In the genomic region with DNA sequence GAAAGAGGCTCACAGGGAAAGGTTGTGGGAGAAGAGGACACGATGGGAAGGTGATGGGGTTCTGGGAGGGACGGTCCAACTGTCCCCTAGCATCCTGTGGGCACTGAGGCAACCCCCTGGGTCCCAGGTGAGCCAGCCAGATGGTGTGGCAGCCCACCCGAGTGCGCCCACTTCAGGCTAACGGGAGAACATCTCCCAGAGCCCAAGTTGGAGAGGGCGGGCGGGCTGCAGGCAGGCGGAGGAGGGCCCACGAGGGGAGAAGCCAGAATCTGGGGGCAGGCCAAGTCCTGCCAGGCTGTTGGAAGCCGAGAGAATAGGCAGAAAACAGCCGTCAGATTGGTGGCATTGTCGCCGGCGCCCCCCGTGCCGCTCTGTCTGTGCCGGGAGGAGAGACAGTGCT, we compare ENCODE assay signal across 1 cellular context.
TF ChIP-seq lines count a peak whose summit lies in the region.

No MANE protein-coding gene starts in this region.

TF ChIP-seq in GM23338, 12 proteins besides CTCF, POLR2A, EP300 and RAD21:
- TF ChIP-seq, protein P1, sequence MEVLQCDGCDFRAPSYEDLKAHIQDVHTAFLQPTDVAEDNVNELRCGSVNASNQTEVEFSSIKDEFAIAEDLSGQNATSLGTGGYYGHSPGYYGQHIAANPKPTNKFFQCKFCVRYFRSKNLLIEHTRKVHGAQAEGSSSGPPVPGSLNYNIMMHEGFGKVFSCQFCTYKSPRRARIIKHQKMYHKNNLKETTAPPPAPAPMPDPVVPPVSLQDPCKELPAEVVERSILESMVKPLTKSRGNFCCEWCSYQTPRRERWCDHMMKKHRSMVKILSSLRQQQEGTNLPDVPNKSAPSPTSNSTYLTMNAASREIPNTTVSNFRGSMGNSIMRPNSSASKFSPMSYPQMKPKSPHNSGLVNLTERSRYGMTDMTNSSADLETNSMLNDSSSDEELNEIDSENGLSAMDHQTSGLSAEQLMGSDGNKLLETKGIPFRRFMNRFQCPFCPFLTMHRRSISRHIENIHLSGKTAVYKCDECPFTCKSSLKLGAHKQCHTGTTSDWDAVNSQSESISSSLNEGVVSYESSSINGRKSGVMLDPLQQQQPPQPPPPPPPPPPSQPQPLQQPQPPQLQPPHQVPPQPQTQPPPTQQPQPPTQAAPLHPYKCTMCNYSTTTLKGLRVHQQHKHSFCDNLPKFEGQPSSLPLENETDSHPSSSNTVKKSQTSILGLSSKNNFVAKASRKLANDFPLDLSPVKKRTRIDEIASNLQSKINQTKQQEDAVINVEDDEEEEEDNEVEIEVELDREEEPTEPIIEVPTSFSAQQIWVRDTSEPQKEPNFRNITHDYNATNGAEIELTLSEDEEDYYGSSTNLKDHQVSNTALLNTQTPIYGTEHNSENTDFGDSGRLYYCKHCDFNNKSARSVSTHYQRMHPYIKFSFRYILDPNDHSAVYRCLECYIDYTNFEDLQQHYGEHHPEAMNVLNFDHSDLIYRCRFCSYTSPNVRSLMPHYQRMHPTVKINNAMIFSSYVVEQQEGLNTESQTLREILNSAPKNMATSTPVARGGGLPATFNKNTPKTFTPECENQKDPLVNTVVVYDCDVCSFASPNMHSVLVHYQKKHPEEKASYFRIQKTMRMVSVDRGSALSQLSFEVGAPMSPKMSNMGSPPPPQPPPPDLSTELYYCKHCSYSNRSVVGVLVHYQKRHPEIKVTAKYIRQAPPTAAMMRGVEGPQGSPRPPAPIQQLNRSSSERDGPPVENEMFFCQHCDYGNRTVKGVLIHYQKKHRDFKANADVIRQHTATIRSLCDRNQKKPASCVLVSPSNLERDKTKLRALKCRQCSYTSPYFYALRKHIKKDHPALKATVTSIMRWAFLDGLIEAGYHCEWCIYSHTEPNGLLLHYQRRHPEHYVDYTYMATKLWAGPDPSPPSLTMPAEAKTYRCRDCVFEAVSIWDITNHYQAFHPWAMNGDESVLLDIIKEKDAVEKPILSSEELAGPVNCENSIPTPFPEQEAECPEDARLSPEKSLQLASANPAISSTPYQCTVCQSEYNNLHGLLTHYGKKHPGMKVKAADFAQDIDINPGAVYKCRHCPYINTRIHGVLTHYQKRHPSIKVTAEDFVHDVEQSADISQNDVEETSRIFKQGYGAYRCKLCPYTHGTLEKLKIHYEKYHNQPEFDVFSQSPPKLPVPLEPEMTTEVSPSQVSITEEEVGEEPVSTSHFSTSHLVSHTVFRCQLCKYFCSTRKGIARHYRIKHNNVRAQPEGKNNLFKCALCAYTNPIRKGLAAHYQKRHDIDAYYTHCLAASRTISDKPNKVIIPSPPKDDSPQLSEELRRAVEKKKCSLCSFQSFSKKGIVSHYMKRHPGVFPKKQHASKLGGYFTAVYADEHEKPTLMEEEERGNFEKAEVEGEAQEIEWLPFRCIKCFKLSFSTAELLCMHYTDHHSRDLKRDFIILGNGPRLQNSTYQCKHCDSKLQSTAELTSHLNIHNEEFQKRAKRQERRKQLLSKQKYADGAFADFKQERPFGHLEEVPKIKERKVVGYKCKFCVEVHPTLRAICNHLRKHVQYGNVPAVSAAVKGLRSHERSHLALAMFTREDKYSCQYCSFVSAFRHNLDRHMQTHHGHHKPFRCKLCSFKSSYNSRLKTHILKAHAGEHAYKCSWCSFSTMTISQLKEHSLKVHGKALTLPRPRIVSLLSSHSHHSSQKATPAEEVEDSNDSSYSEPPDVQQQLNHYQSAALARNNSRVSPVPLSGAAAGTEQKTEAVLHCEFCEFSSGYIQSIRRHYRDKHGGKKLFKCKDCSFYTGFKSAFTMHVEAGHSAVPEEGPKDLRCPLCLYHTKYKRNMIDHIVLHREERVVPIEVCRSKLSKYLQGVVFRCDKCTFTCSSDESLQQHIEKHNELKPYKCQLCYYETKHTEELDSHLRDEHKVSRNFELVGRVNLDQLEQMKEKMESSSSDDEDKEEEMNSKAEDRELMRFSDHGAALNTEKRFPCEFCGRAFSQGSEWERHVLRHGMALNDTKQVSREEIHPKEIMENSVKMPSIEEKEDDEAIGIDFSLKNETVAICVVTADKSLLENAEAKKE (CRISPR knock-in tag; IDR thresholded peaks at IDR 0.05) = no peak
- TF ChIP-seq ZNF331 (CRISPR knock-in tag; IDR thresholded peaks at IDR 0.05; ENCODE audit: low read depth) = no peak
- TF ChIP-seq STAT1 (IDR thresholded peaks at IDR 0.05; ENCODE audit: unreplicated experiment) = no peak
- TF ChIP-seq, protein P2, sequence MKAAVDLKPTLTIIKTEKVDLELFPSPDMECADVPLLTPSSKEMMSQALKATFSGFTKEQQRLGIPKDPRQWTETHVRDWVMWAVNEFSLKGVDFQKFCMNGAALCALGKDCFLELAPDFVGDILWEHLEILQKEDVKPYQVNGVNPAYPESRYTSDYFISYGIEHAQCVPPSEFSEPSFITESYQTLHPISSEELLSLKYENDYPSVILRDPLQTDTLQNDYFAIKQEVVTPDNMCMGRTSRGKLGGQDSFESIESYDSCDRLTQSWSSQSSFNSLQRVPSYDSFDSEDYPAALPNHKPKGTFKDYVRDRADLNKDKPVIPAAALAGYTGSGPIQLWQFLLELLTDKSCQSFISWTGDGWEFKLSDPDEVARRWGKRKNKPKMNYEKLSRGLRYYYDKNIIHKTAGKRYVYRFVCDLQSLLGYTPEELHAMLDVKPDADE (IDR thresholded peaks at IDR 0.05) = no peak
- TF ChIP-seq, protein P3, sequence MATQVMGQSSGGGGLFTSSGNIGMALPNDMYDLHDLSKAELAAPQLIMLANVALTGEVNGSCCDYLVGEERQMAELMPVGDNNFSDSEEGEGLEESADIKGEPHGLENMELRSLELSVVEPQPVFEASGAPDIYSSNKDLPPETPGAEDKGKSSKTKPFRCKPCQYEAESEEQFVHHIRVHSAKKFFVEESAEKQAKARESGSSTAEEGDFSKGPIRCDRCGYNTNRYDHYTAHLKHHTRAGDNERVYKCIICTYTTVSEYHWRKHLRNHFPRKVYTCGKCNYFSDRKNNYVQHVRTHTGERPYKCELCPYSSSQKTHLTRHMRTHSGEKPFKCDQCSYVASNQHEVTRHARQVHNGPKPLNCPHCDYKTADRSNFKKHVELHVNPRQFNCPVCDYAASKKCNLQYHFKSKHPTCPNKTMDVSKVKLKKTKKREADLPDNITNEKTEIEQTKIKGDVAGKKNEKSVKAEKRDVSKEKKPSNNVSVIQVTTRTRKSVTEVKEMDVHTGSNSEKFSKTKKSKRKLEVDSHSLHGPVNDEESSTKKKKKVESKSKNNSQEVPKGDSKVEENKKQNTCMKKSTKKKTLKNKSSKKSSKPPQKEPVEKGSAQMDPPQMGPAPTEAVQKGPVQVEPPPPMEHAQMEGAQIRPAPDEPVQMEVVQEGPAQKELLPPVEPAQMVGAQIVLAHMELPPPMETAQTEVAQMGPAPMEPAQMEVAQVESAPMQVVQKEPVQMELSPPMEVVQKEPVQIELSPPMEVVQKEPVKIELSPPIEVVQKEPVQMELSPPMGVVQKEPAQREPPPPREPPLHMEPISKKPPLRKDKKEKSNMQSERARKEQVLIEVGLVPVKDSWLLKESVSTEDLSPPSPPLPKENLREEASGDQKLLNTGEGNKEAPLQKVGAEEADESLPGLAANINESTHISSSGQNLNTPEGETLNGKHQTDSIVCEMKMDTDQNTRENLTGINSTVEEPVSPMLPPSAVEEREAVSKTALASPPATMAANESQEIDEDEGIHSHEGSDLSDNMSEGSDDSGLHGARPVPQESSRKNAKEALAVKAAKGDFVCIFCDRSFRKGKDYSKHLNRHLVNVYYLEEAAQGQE (IDR thresholded peaks at IDR 0.05; ENCODE audit: unreplicated experiment) = no peak
- TF ChIP-seq ZNF114 (CRISPR knock-in tag; IDR thresholded peaks at IDR 0.05) = no peak
- no peak for TF ChIP-seq JUNB (IDR thresholded peaks at IDR 0.05; ENCODE audit: unreplicated experiment)
- TF ChIP-seq POLR2AphosphoS5 (IDR thresholded peaks at IDR 0.05; ENCODE audit: low read depth) = no peak
- no peak for TF ChIP-seq EZH2phosphoT487 (IDR thresholded peaks at IDR 0.05; ENCODE audit: unreplicated experiment)
- TF ChIP-seq EZH2 (IDR thresholded peaks at IDR 0.05; ENCODE audit: low read depth, unreplicated experiment) = no peak
- TF ChIP-seq CREB1 (CRISPR knock-in tag; IDR thresholded peaks at IDR 0.05; ENCODE audit: low read depth) = no peak
- TF ChIP-seq NANOG (IDR thresholded peaks at IDR 0.05; ENCODE audit: borderline replicate concordance) = no peak
